Comparison of ENCODE assay signal across 12 cellular contexts in the genomic region with DNA sequence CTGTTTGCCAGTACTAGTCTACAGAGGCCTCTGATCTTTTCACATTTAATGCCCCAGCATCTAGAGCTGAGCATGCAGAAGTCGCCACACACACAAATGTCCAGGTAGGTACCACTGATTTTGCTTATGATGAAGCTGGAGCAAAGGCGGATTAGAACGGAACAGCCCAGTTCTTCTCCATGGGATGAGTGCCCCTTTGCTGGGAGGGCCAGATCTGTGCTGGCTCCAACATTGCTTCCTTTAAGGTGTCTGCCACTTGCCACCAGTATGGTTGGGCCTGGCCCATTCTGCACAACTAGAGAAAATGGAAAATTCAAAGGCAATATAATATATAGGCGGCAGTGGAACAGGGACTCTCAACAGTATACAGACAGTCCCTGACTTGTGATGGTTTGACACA. TPM values are rescaled to one million over a fixed set of nuclear protein-coding genes. Genes with fewer than 3 reads are reported as not detected.
DNase-seq lines count a peak whose midpoint lies in the region; TF ChIP-seq lines count a peak whose summit lies in the region.
"Had no signal": no experiment of that assay in that cellular context is flagged by ENCODE, and none has a peak within 500 bp of the region (broad histone marks: within the 10 kb centered on the region; RNA-seq: fewer than 3 reads in every experiment).

No MANE protein-coding gene starts in this region.

- peaks cover 0 to 12% (median 0%) of the 10 kb centered on the region in 11 experiments; a peak in 5 of 22 replicates for H3K36me3 ChIP-seq in BLaER1 treated with 17β-estradiol and CSF1 and Interleukin-3, amounts not matched to agents 10 nM and 100 nM
- H3K36me3 ChIP-seq in HUES48 (ENCODE audit: control insufficient read depth, insufficient read depth, low read length): 0 out of 2 replicates have a peak, but pooled peaks cover 2% of the 10 kb centered on the region
- no peaks in the 10 kb centered on the region for H3K36me3 ChIP-seq in colonic mucosa
- H3K36me3 ChIP-seq in neutrophil: no peaks in the 10 kb centered on the region
- H3K36me3 ChIP-seq: cardiac muscle cell had no signal

- H3K27me3 ChIP-seq in BLaER1 treated with 17β-estradiol and CSF1 and Interleukin-3, amounts not matched to agents 10 nM and 100 nM: no peaks in the 10 kb centered on the region
- no peaks in the 10 kb centered on the region for H3K27me3 ChIP-seq in HUES48 (ENCODE audit: control insufficient read depth, insufficient read depth, low read length)
- H3K27me3 ChIP-seq in colonic mucosa: no peaks in the 10 kb centered on the region
- H3K27me3 ChIP-seq in neutrophil: no peaks in the 10 kb centered on the region
- H3K27me3 ChIP-seq: cardiac muscle cell had no signal

- peak overlapping the region; percentile 78 to 98 (median 94) for H3K4me2 ChIP-seq in BLaER1 treated with 17β-estradiol and CSF1 and Interleukin-3, amounts not matched to agents 10 nM and 100 nM

- TF ChIP-seq CTCF in colonic mucosa (IDR thresholded peaks at IDR 0.05) (no peak), neutrophil (IDR thresholded peaks at IDR 0.05) (no peak), GM10248 (IDR thresholded peaks at IDR 0.05; ENCODE audit: control extremely low read depth, extremely low read depth, low read depth, missing control alignments) (no peak)

- DNase-seq in colonic mucosa (no peak), GM10248 (ENCODE audit: extremely low spot score) (no peak), NCI-H748 treated with DMSO at 0.1 percent for 48 hours (lab: John Stamatoyannopoulos, UW) (no peak), DMS 273 (lab: John Stamatoyannopoulos, UW; ENCODE audit: unreplicated experiment) (no peak), NCI-H2171 treated with DMSO at 0.1 percent for 48 hours (lab: John Stamatoyannopoulos, UW) (no peak)
- DNase-seq: Kasumi-1, NCI-H345 had no signal

- CTCF ChIA-PET in GM10248 (lab: Yijun Ruan, JAX): interaction anchor here (1.0 to 11.6 kb wide), 3 partner anchors 9 to 21 kb away, joined by 4 to 75 read pairs (median 37); no protein-coding TSS in a partner anchor

- peak overlapping the region in 5 of 10 experiments; percentile 78 to 98 (median 96); a peak in 5 of 20 replicates for H3K4me3 ChIP-seq in BLaER1 treated with 17β-estradiol and CSF1 and Interleukin-3, amounts not matched to agents 10 nM and 100 nM
- H3K4me3 ChIP-seq in HUES48 (ENCODE audit: low read depth, low read length) (0 out of 2 replicates have a peak overlapping the region, but pooled peaks have one; percentile 73), colonic mucosa (no peak overlapping the region), neutrophil (ENCODE audit: low read depth in 1 of 2, low read length in 1 of 2) (no peak overlapping the region)
- H3K4me3 ChIP-seq: lung had no signal

- POLR2A ChIA-PET in GM10248 (lab: Yijun Ruan, JAX): interaction anchor here (2.0 kb wide), 1 partner anchor 10 kb away, joined by 16 read pairs; no protein-coding TSS in a partner anchor

- intact Hi-C loops in colonic mucosa (cut with DNase I): no loop called here

- peak overlapping the region in 10 of 11 experiments; percentile 35 to 100 (median 98); a peak in 15 of 22 replicates for H3K9ac ChIP-seq in BLaER1 treated with 17β-estradiol and CSF1 and Interleukin-3, amounts not matched to agents 10 nM and 100 nM
- H3K9ac ChIP-seq in HUES48 (ENCODE audit: low read depth, low read length) (no peak overlapping the region), colonic mucosa (ENCODE audit: low read depth in 2 of 2, low read length in 2 of 2) (no peak overlapping the region)

- H4K20me1 ChIP-seq in BLaER1 treated with 17β-estradiol and CSF1 and Interleukin-3, amounts not matched to agents 10 nM and 100 nM: peaks cover 0 to 20% (median 4%) of the 10 kb centered on the region in 11 experiments; a peak in 8 of 22 replicates

- H3K27ac ChIP-seq in BLaER1 treated with 17β-estradiol and CSF1 and Interleukin-3, amounts not matched to agents 10 nM and 100 nM: peak overlapping the region in 9 of 11 experiments; percentile 95 to 100 (median 98); a peak in 17 of 22 replicates
- no peak overlapping the region for H3K27ac ChIP-seq in HUES48 (ENCODE audit: low read depth, low read length)
- peak overlapping the region; percentile 100 for H3K27ac ChIP-seq in colonic mucosa
- H3K27ac ChIP-seq in neutrophil: peak overlapping the region; percentile 100

- H3K9me3 ChIP-seq in BLaER1 treated with 17β-estradiol and CSF1 and Interleukin-3, amounts not matched to agents 10 nM and 100 nM (replicated peaks in 1 of 11): no peaks in the 10 kb centered on the region
- H3K9me3 ChIP-seq in HUES48 (ENCODE audit: control insufficient read depth, insufficient read depth, low read length) (no peaks in the 10 kb centered on the region), colonic mucosa (no peaks in the 10 kb centered on the region), neutrophil (no peaks in the 10 kb centered on the region)

- H3K4me1 ChIP-seq in BLaER1 treated with 17β-estradiol and CSF1 and Interleukin-3, amounts not matched to agents 10 nM and 100 nM: peaks cover 65 to 72% (median 69%) of the 10 kb centered on the region in 10 experiments
- H3K4me1 ChIP-seq in HUES48 (ENCODE audit: control insufficient read depth, insufficient read depth, low read length): peaks cover 15% of the 10 kb centered on the region
- H3K4me1 ChIP-seq in colonic mucosa: peaks cover 32% of the 10 kb centered on the region
- peaks cover 51 to 57% of the 10 kb centered on the region in 2 experiments for H3K4me1 ChIP-seq in neutrophil (ENCODE audit: control insufficient read depth in 1 of 2, insufficient read depth in 1 of 2, low read depth in 1 of 2, low read length in 1 of 2)

RNA-seq across cellular contexts. Expression of a gene that starts 2.2 kb away (rescaled TPM):
- 10 to 100 TPM; 20.7 to 29.3 TPM for total RNA-seq in colonic mucosa

Comparison
In these comparisons a context has a peak if more than half of its experiments do, and no peak if none do; other contexts are left out.
1. H3K9ac ChIP-seq: peak in BLaER1 treated with 17β-estradiol and CSF1 and Interleukin-3, amounts not matched to agents 10 nM and 100 nM (10 of 11); none in HUES48 (single experiment) and colonic mucosa (0 of 2).